28 cellular contexts compared by ENCODE assay signal in genomic region chr13:96680898-96681297, GRCh38.
"Had no signal": no experiment of that assay in that cellular context is flagged by ENCODE, and none has a peak within 500 bp of the region (broad histone marks: within the 10 kb centered on the region; RNA-seq: fewer than 3 reads in every experiment).

No MANE protein-coding gene starts in this region.

- DNase-seq: stimulated activated CD4-positive, alpha-beta T cell treated with anti-CD3 and anti-CD28 coated beads, Interleukin-2, amount 100 ng/mL, for 48 hours; stimulated activated CD4-positive, alpha-beta T cell treated with anti-CD3 and anti-CD28 coated beads, Interleukin-4, amount 100 ng/mL, for 1 hour; stimulated activated CD4-positive, alpha-beta T cell treated with anti-CD3 and anti-CD28 coated beads, Interleukin-4, amount 100 ng/mL, for 24 hours; stimulated activated CD4-positive, alpha-beta T cell treated with anti-CD3 and anti-CD28 coated beads, Interleukin-4, amount 100 ng/mL, for 4 hours; stimulated activated CD8-positive, alpha-beta memory T cell treated with anti-CD3 and anti-CD28 coated beads, Interleukin-4, amount 100 ng/mL, for 48 hours; stimulated activated naive B cell treated with anti-CD40 and anti-IgM and Interleukin-4, amounts not matched to agents 10 μg/mL and 1 μg/mL and 100 μg/mL, for 72 hours; stimulated activated naive CD4-positive, alpha-beta T cell; stimulated activated naive CD4-positive, alpha-beta T cell treated with Interleukin-2 at 50 U/mL for 16 hours; stimulated activated naive CD8-positive, alpha-beta T cell treated with anti-CD3 and anti-CD28 coated beads, Interleukin-15, amount 100 ng/mL, for 72 hours; stimulated activated naive CD8-positive, alpha-beta T cell treated with anti-CD3 and anti-CD28 coated beads, Interleukin-15, Interleukin-2, amounts not matched to agents 100 U/mL and 50 U/mL, for 24 hours; stomach; substantia nigra; testis; thyroid gland; tibial artery; transverse colon; trophoblast cell; upper lobe of left lung; upper lobe of right lung; uterus had no signal

- H3K36me3 ChIP-seq: stomach, suprapubic skin, thoracic aorta, thyroid gland, tibial artery, tibial nerve, transverse colon, upper lobe of left lung, upper lobe of right lung, uterus, vagina had no signal

- H3K27me3 Mint-ChIP-seq: stimulated activated memory B cell treated with anti-CD40 and anti-IgM and Interleukin-4, amounts not matched to agents 10 μg/mL and 1 μg/mL and 100 μg/mL, for 72 hours; stimulated activated naive B cell treated with anti-CD40 and anti-IgM and Interleukin-4, amounts not matched to agents 10 μg/mL and 1 μg/mL and 100 μg/mL, for 72 hours; stimulated activated naive CD8-positive, alpha-beta T cell treated with anti-CD3 and anti-CD28 coated beads, Interleukin-15, amount 100 ng/mL, for 72 hours; stimulated activated naive CD8-positive, alpha-beta T cell treated with anti-CD3 and anti-CD28 coated beads, Interleukin-15, Interleukin-2, amounts not matched to agents 100 ng/mL and 50 ng/mL, for 24 hours; type B pancreatic cell had no signal

- ATAC-seq: stimulated activated effector memory CD8-positive, alpha-beta T cell treated with anti-CD3 and anti-CD28 coated beads, Interleukin-12 subunit alpha, Interleukin-12 subunit beta, amount 100 ng/mL, for 72 hours; stimulated activated naive B cell treated with anti-CD40 and anti-IgM and Interleukin-4, amounts not matched to agents 10 μg/mL and 1 μg/mL and 100 μg/mL, for 72 hours; stimulated activated naive CD8-positive, alpha-beta T cell treated with anti-CD3 and anti-CD28 coated beads, Interleukin-15, amount 100 ng/mL, for 72 hours; stimulated activated naive CD8-positive, alpha-beta T cell treated with anti-CD3 and anti-CD28 coated beads, Interleukin-15, Interleukin-2, amounts not matched to agents 100 U/mL and 50 U/mL, for 24 hours; upper lobe of right lung had no signal

- H3K27ac ChIP-seq: stomach, suprapubic skin, testis, thoracic aorta, thyroid gland, tibial artery, tibial nerve, transverse colon, upper lobe of left lung, upper lobe of right lung, uterus, vagina had no signal

- H3K4me3 ChIP-seq: stomach, suprapubic skin, testis, thoracic aorta, thyroid gland, tibial artery, tibial nerve, transverse colon, upper lobe of left lung, upper lobe of right lung, uterus, vagina had no signal

- H3K27ac Mint-ChIP-seq: stimulated activated effector memory CD8-positive, alpha-beta T cell treated with anti-CD3 and anti-CD28 coated beads, Interleukin-12 subunit alpha, Interleukin-12 subunit beta, amount 100 ng/mL, for 72 hours; stimulated activated memory B cell treated with anti-CD40 and anti-IgM and Interleukin-4, amounts not matched to agents 10 μg/mL and 1 μg/mL and 100 μg/mL, for 72 hours; stimulated activated naive B cell treated with anti-CD40 and anti-IgM and Interleukin-4, amounts not matched to agents 10 μg/mL and 1 μg/mL and 100 μg/mL, for 72 hours; stimulated activated naive CD8-positive, alpha-beta T cell treated with anti-CD3 and anti-CD28 coated beads, Interleukin-15, amount 100 ng/mL, for 72 hours; stimulated activated naive CD8-positive, alpha-beta T cell treated with anti-CD3 and anti-CD28 coated beads, Interleukin-15, Interleukin-2, amounts not matched to agents 100 ng/mL and 50 ng/mL, for 24 hours; type B pancreatic cell had no signal

- H3K4me3 Mint-ChIP-seq: stimulated activated effector memory CD8-positive, alpha-beta T cell treated with anti-CD3 and anti-CD28 coated beads, Interleukin-12 subunit alpha, Interleukin-12 subunit beta, amount 100 ng/mL, for 72 hours; stimulated activated memory B cell treated with anti-CD40 and anti-IgM and Interleukin-4, amounts not matched to agents 10 μg/mL and 1 μg/mL and 100 μg/mL, for 72 hours; stimulated activated naive B cell treated with anti-CD40 and anti-IgM and Interleukin-4, amounts not matched to agents 10 μg/mL and 1 μg/mL and 100 μg/mL, for 72 hours; stimulated activated naive CD8-positive, alpha-beta T cell treated with anti-CD3 and anti-CD28 coated beads, Interleukin-15, amount 100 ng/mL, for 72 hours; stimulated activated naive CD8-positive, alpha-beta T cell treated with anti-CD3 and anti-CD28 coated beads, Interleukin-15, Interleukin-2, amounts not matched to agents 100 ng/mL and 50 ng/mL, for 24 hours; type B pancreatic cell had no signal

- H3K36me3 Mint-ChIP-seq: stimulated activated effector memory CD8-positive, alpha-beta T cell treated with anti-CD3 and anti-CD28 coated beads, Interleukin-12 subunit alpha, Interleukin-12 subunit beta, amount 100 ng/mL, for 72 hours; stimulated activated memory B cell treated with anti-CD40 and anti-IgM and Interleukin-4, amounts not matched to agents 10 μg/mL and 1 μg/mL and 100 μg/mL, for 72 hours; stimulated activated naive B cell treated with anti-CD40 and anti-IgM and Interleukin-4, amounts not matched to agents 10 μg/mL and 1 μg/mL and 100 μg/mL, for 72 hours; type B pancreatic cell had no signal

- H3K9me3 ChIP-seq: suprapubic skin, testis, thoracic aorta, thyroid gland, tibial artery, tibial nerve, transverse colon, upper lobe of left lung, upper lobe of right lung, uterus, vagina had no signal

- H3K4me1 ChIP-seq: stomach, suprapubic skin, testis, thyroid gland, tibial artery, tibial nerve, transverse colon, upper lobe of left lung, upper lobe of right lung, uterus, vagina had no signal

- H3K4me1 Mint-ChIP-seq: stimulated activated effector memory CD8-positive, alpha-beta T cell treated with anti-CD3 and anti-CD28 coated beads, Interleukin-12 subunit alpha, Interleukin-12 subunit beta, amount 100 ng/mL, for 72 hours; stimulated activated memory B cell treated with anti-CD40 and anti-IgM and Interleukin-4, amounts not matched to agents 10 μg/mL and 1 μg/mL and 100 μg/mL, for 72 hours; stimulated activated naive B cell treated with anti-CD40 and anti-IgM and Interleukin-4, amounts not matched to agents 10 μg/mL and 1 μg/mL and 100 μg/mL, for 72 hours; stimulated activated naive CD8-positive, alpha-beta T cell treated with anti-CD3 and anti-CD28 coated beads, Interleukin-15, amount 100 ng/mL, for 72 hours had no signal
